In genomic region chr3:196969001-196969659, GRCh38 we compare ENCODE assay signal across 8 cellular contexts. TPM values are rescaled to one million over a fixed set of nuclear protein-coding genes. Genes with fewer than 3 reads are reported as not detected.
DNase-seq lines count a peak whose midpoint lies in the region; ATAC-seq, FAIRE-seq and TF ChIP-seq lines count a peak whose summit lies in the region.

No MANE protein-coding gene starts in this region.

- no peaks in the 10 kb centered on the region for H3K36me3 Mint-ChIP-seq in CD8-positive, alpha-beta T cell

- peak overlapping the region; percentile 84 for H3K4me3 Mint-ChIP-seq in CD8-positive, alpha-beta T cell

- H3K4me3 ChIP-seq in CD8-positive, alpha-beta T cell (ENCODE audit: low read depth, low read length) = peak overlapping the region; percentile 65
- H3K4me3 ChIP-seq in SU-DHL-6 (ENCODE audit: insufficient read depth, low read length, poor library complexity, severe bottlenecking) = peak overlapping the region; percentile 67
- peak overlapping the region; percentile 59 to 82 (median 78) for H3K4me3 ChIP-seq in HepG2 (replicated peaks in 1 of 3; ENCODE audit: insufficient read depth in 1 of 3, low read depth in 2 of 3, low read length in 3 of 3)

- peak in 5 of 7 experiments; percentile 16 to 62 (median 31) for DNase-seq in CD8-positive, alpha-beta T cell
- DNase-seq in T47D (ENCODE audit: low read depth in 1 of 2, low spot score in 1 of 2) (peak; percentile 53 to 73), HepG2 (ENCODE audit: low spot score) (no peak)
- DNase-seq in stimulated activated CD8-positive, alpha-beta memory T cell treated with anti-CD3 and anti-CD28 coated beads, Interleukin-4, amount 100 ng/mL, for 48 hours = peak; percentile 66

- TF ChIP-seq EP300 in HepG2 (IDR thresholded peaks at IDR 0.05; ENCODE audit: low read depth in 2 of 2, low read length in 2 of 2) (no peak), HepG2 (CRISPR knock-in tag; IDR thresholded peaks at IDR 0.05; ENCODE audit: borderline replicate concordance) (no peak)

- no peak for TF ChIP-seq POLR2A in HepG2 (IDR thresholded peaks at IDR 0.05; ENCODE audit: insufficient read depth in 1 of 2, low read depth in 2 of 2, low read length in 2 of 2)

- WGBS in HepG2 (ENCODE audit: low lambda C conversion rate) = 5% methylated on average over 8 of the region's 90 CpGs

- peak overlapping the region; percentile 96 for H2AFZ ChIP-seq in SU-DHL-6 (ENCODE audit: low read depth, low read length, severe bottlenecking)
- H2AFZ ChIP-seq in HepG2 (ENCODE audit: low read length) = no peak overlapping the region

- intact Hi-C loops in CD8-positive, alpha-beta T cell (cut with DNase I, micrococcal nuclease) = loop anchor here (2.0 to 5.0 kb wide), 4 partner anchors 24 to 717 kb away; partner anchors contain the start of gene NCBP2 (in 1 of the 2)
- intact Hi-C loops in HepG2 (cut with micrococcal nuclease; ENCODE audit: unreplicated experiment) = loop anchor here (1.0 kb wide), 1 partner anchor 131 kb away; no protein-coding TSS in a partner anchor

- H3K9me2 ChIP-seq in SU-DHL-6 (replicated peaks; ENCODE audit: insufficient read depth, low read length) = no peaks in the 10 kb centered on the region

- H3K9ac ChIP-seq in SU-DHL-6 (ENCODE audit: low read length) = peak overlapping the region; percentile 84
- H3K9ac ChIP-seq in HepG2 (ENCODE audit: insufficient read depth, low read depth, low read length) = peak overlapping the region; percentile 89

- H3K27ac Mint-ChIP-seq in CD8-positive, alpha-beta T cell = no peak overlapping the region

- TF ChIP-seq CTCF in CD8-positive, alpha-beta T cell (IDR thresholded peaks at IDR 0.05) = no peak
- TF ChIP-seq CTCF in SU-DHL-6 (IDR thresholded peaks at IDR 0.05; ENCODE audit: insufficient read depth, low read length, poor library complexity, severe bottlenecking) (no peak), HepG2 (CRISPR knock-in tag; IDR thresholded peaks at IDR 0.05) (no peak)

- CTCF ChIA-PET in CD8-positive, alpha-beta T cell (lab: Charles Lee) = interaction anchor here (1.0 to 4.7 kb wide), 11 partner anchors 10 to 357 kb away, joined by 3 to 51 read pairs (median 4); partner anchors contain the start of genes NCBP2 and SENP5
- CTCF ChIA-PET in HepG2 (lab: Yijun Ruan, JAX; ENCODE audit: low intra/inter-chr PET ratio, low total read pairs) = interaction anchor here (1.3 to 2.2 kb wide), 4 partner anchors 20 to 360 kb away, joined by 4 to 15 read pairs (median 8); partner anchors contain the start of gene NCBP2

- no peaks in the 10 kb centered on the region for H3K9me3 ChIP-seq in CD8-positive, alpha-beta T cell (ENCODE audit: low read length)
- H3K9me3 ChIP-seq in SU-DHL-6 (ENCODE audit: insufficient read depth, low read length) (no peaks in the 10 kb centered on the region), HepG2 (ENCODE audit: low read length) (no peaks in the 10 kb centered on the region)

- ATAC-seq in CD8-positive, alpha-beta T cell = peak; percentile 51
- peak; percentile 31 for ATAC-seq in GM19372 (IDR thresholded peaks at IDR 0.05; ENCODE audit: low read depth, unreplicated experiment)
- ATAC-seq in HG03442 (IDR thresholded peaks at IDR 0.05; ENCODE audit: unreplicated experiment) = peak; percentile 38
- ATAC-seq in HepG2 = peak; percentile 44
- ATAC-seq in GM18858 (IDR thresholded peaks at IDR 0.05; ENCODE audit: unreplicated experiment) = no peak

- POLR2A ChIA-PET in CD8-positive, alpha-beta T cell (lab: Charles Lee) = interaction anchor here (0.5 to 2.4 kb wide), 3 partner anchors 12 to 136 kb away, joined by 3 to 10 read pairs (median 3); partner anchors contain the start of gene NCBP2
- POLR2A ChIA-PET in HepG2 (lab: Yijun Ruan, JAX) = interaction anchor here (0.6 kb wide), 1 partner anchor 130 kb away, joined by 4 read pairs; no protein-coding TSS in a partner anchor

- H4K20me1 ChIP-seq in SU-DHL-6 (ENCODE audit: low read depth, low read length) (no peaks in the 10 kb centered on the region), HepG2 (ENCODE audit: insufficient read depth, low read length) (no peaks in the 10 kb centered on the region)

- in situ Hi-C loops in T47D (cut with HindIII; ENCODE audit: low pct_unique_long_range_greater_than_20kb, low sequenced_read_pairs) (no loop called here), HepG2 (cut with HindIII; ENCODE audit: extremely low pct_ligation_motif_present, low pct_unique_long_range_greater_than_20kb) (no loop called here)

- no peaks in the 10 kb centered on the region for H3K27me3 ChIP-seq in CD8-positive, alpha-beta T cell (ENCODE audit: insufficient read depth, low read length)
- H3K27me3 ChIP-seq in SU-DHL-6 (ENCODE audit: low read length) (no peaks in the 10 kb centered on the region), HepG2 (ENCODE audit: control insufficient read depth in 1 of 2, insufficient read depth in 2 of 2, low read length in 2 of 2) (no peaks in the 10 kb centered on the region)

- no peak for FAIRE-seq in HepG2 (lab: Jason Lieb, UNC)

- H3K4me1 ChIP-seq in CD8-positive, alpha-beta T cell (ENCODE audit: insufficient read depth, low read length) = peaks cover 13% of the 10 kb centered on the region
- H3K4me1 ChIP-seq in HepG2 (ENCODE audit: insufficient read depth, low read length) = peaks cover 61% of the 10 kb centered on the region

- H3K27ac ChIP-seq in CD8-positive, alpha-beta T cell (ENCODE audit: low read depth, low read length) = no peak overlapping the region
- H3K27ac ChIP-seq in SU-DHL-6 (ENCODE audit: low read depth, low read length) (no peak overlapping the region; the same call in 1 of the 2 replicates), HepG2 (ENCODE audit: extremely low read length, insufficient read depth, low read length) (peak overlapping the region; percentile 79)

- no peaks in the 10 kb centered on the region for H3K36me3 ChIP-seq in CD8-positive, alpha-beta T cell (ENCODE audit: insufficient read depth, low read length)
- H3K36me3 ChIP-seq in SU-DHL-6 (ENCODE audit: low read length) (no peaks in the 10 kb centered on the region), HepG2 (replicated peaks in 1 of 2; ENCODE audit: control insufficient read depth in 1 of 2, insufficient read depth in 2 of 2, low read length in 2 of 2) (peaks cover 6 to 25% of the 10 kb centered on the region in 2 experiments)

- no TSS peak for BruUV-seq in HepG2 (replicated peaks; lab: Mats Ljungman, UMichigan)

- H3K4me2 ChIP-seq in SU-DHL-6 (ENCODE audit: low read depth, low read length, poor library complexity, severe bottlenecking) (peak overlapping the region; percentile 93), HepG2 (ENCODE audit: low read depth, low read length) (peak overlapping the region; percentile 85)

- H3K9me3 Mint-ChIP-seq in CD8-positive, alpha-beta T cell = no peaks in the 10 kb centered on the region

- H3K27me3 Mint-ChIP-seq in CD8-positive, alpha-beta T cell (ENCODE audit: low read depth) = peaks cover 8% of the 10 kb centered on the region

- no peak for TF ChIP-seq RAD21 in HepG2 (CRISPR knock-in tag; IDR thresholded peaks at IDR 0.05)

- H3F3A ChIP-seq in SU-DHL-6 (ENCODE audit: insufficient read depth) = no peaks in the 10 kb centered on the region

- H3K79me2 ChIP-seq in SU-DHL-6 (ENCODE audit: insufficient read depth, low read length) = no peaks in the 10 kb centered on the region
- peaks cover 43% of the 10 kb centered on the region for H3K79me2 ChIP-seq in HepG2 (ENCODE audit: insufficient read depth, low read length)

- H3K4me1 Mint-ChIP-seq in CD8-positive, alpha-beta T cell (ENCODE audit: low read depth) = peaks cover 4% of the 10 kb centered on the region

RNA-seq across cellular contexts. Expression of gene PIGZ, which starts 0.5 kb away (rescaled TPM):
- not detected for total RNA-seq in CD8-positive, alpha-beta T cell
- total RNA-seq in HepG2 (2016; rRNA removed; fragmentation: Illumina TruSeq; extraction: Trizol) = 2.2 and 4.7 TPM in 2 replicates
- total RNA-seq in HepG2 (2016; cell fraction: cytosol; rRNA removed; fragmentation: Illumina TruSeq; extraction: Trizol; ENCODE audit: low read depth) = 4.8 and 7.9 TPM in 2 replicates
- total RNA-seq in HepG2 (2016; cell fraction: insoluble cytoplasmic fraction; rRNA removed; fragmentation: Illumina TruSeq; extraction: Trizol) = 1.9 and 4.8 TPM in 2 replicates
- 3.9 and 5.7 TPM in 2 replicates for total RNA-seq in HepG2 (2016; cell fraction: membrane; rRNA removed; fragmentation: Illumina TruSeq; extraction: Trizol)
- total RNA-seq in HepG2 (2016; cell fraction: nucleus; rRNA removed; fragmentation: Illumina TruSeq; extraction: Trizol) = 3.7 and 5.7 TPM in 2 replicates
- polyA plus RNA-seq in HepG2 (2011; rRNA removed) = 60.5 and 75.7 TPM in 2 replicates
- polyA plus RNA-seq in HepG2 (2011; cell fraction: cytosol; rRNA removed) = 43.3 TPM in 2 replicates
- polyA plus RNA-seq in HepG2 (2011; cell fraction: nucleus; rRNA removed) = 156 and 196 TPM in 2 replicates
- polyA plus RNA-seq in HepG2 (2012) = 56.2 and 56.6 TPM in 2 replicates
- 6.6 and 6.7 TPM in 2 replicates for polyA plus RNA-seq in HepG2 (2016; cell fraction: cytosol; fragmentation: Illumina TruSeq; extraction: Trizol; ENCODE audit: low read depth)
- polyA plus RNA-seq in HepG2 (2016; cell fraction: insoluble cytoplasmic fraction; fragmentation: Illumina TruSeq; extraction: Trizol; ENCODE audit: low read depth) = 3.7 and 4.6 TPM in 2 replicates
- 5.4 and 6.6 TPM in 2 replicates for polyA plus RNA-seq in HepG2 (2016; cell fraction: membrane; fragmentation: Illumina TruSeq; extraction: Trizol; ENCODE audit: low read depth)
- 16.4 and 17.2 TPM in 2 replicates for polyA plus RNA-seq in HepG2 (2016; cell fraction: nucleus; fragmentation: Illumina TruSeq; extraction: Trizol; ENCODE audit: insufficient read depth, low read depth)
- polyA minus RNA-seq in HepG2 (2011; rRNA and poly(A)+ RNA removed; ENCODE audit: low replicate concordance) = 0.58 and 57.9 TPM in 2 replicates
- polyA minus RNA-seq in HepG2 (2011; cell fraction: cytosol; rRNA and poly(A)+ RNA removed) = 15.7 and 18.4 TPM in 2 replicates
- 38.0 and 53.5 TPM in 2 replicates for polyA minus RNA-seq in HepG2 (2011; cell fraction: nucleus; rRNA and poly(A)+ RNA removed)

RNA-seq across cellular contexts. Expression of gene NCBP2, which starts 26.8 kb away (rescaled TPM):
- total RNA-seq in CD8-positive, alpha-beta T cell = 10 to 100 TPM; 40.4 to 42.9 TPM
- 58.7 and 69.2 TPM in 2 replicates for total RNA-seq in HepG2 (2016; rRNA removed; fragmentation: Illumina TruSeq; extraction: Trizol)
- 14.8 and 15.0 TPM in 2 replicates for total RNA-seq in HepG2 (2016; cell fraction: cytosol; rRNA removed; fragmentation: Illumina TruSeq; extraction: Trizol; ENCODE audit: low read depth)
- 59.9 and 75.2 TPM in 2 replicates for total RNA-seq in HepG2 (2016; cell fraction: insoluble cytoplasmic fraction; rRNA removed; fragmentation: Illumina TruSeq; extraction: Trizol)
- total RNA-seq in HepG2 (2016; cell fraction: membrane; rRNA removed; fragmentation: Illumina TruSeq; extraction: Trizol) = 28.9 and 32.1 TPM in 2 replicates
- 32.0 and 37.9 TPM in 2 replicates for total RNA-seq in HepG2 (2016; cell fraction: nucleus; rRNA removed; fragmentation: Illumina TruSeq; extraction: Trizol)
- 78.5 and 95.5 TPM in 2 replicates for polyA plus RNA-seq in HepG2 (2011; rRNA removed)
- polyA plus RNA-seq in HepG2 (2011; cell fraction: cytosol; rRNA removed) = 55.6 and 71.5 TPM in 2 replicates
- 68.9 and 76.8 TPM in 2 replicates for polyA plus RNA-seq in HepG2 (2011; cell fraction: nucleus; rRNA removed)
- polyA plus RNA-seq in HepG2 (2012) = 143 and 171 TPM in 2 replicates
- polyA plus RNA-seq in HepG2 (2016; cell fraction: cytosol; fragmentation: Illumina TruSeq; extraction: Trizol; ENCODE audit: low read depth) = 10.8 and 12.4 TPM in 2 replicates
- 79.7 and 83.7 TPM in 2 replicates for polyA plus RNA-seq in HepG2 (2016; cell fraction: insoluble cytoplasmic fraction; fragmentation: Illumina TruSeq; extraction: Trizol; ENCODE audit: low read depth)
- polyA plus RNA-seq in HepG2 (2016; cell fraction: membrane; fragmentation: Illumina TruSeq; extraction: Trizol; ENCODE audit: low read depth) = 23.3 and 24.5 TPM in 2 replicates
- polyA plus RNA-seq in HepG2 (2016; cell fraction: nucleus; fragmentation: Illumina TruSeq; extraction: Trizol; ENCODE audit: insufficient read depth, low read depth) = 76.1 and 83.0 TPM in 2 replicates
- polyA minus RNA-seq in HepG2 (2011; rRNA and poly(A)+ RNA removed; ENCODE audit: low replicate concordance) = 20.6 and 28.7 TPM in 2 replicates
- 26.5 and 26.6 TPM in 2 replicates for polyA minus RNA-seq in HepG2 (2011; cell fraction: cytosol; rRNA and poly(A)+ RNA removed)
- polyA minus RNA-seq in HepG2 (2011; cell fraction: nucleus; rRNA and poly(A)+ RNA removed) = 50.9 and 51.7 TPM in 2 replicates
